In the genomic region with DNA sequence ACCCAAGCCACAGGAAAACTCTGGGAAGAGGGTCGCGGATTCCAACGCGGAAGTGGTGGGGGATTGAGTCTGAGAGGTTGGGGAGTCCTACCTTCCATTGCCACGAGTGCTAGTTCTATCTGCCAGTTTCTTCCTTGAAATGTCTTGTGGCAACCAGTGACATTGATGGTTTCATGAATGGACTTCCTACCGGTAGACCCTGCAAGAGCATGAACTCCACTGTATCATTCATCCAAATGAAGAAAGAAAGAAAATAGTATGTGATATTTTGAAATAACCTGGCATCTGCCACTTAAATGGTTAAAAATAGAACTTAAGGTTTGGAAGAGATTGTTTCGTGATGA, we compare ENCODE assay signal across 8 cellular contexts. TPM values are rescaled to one million over a fixed set of nuclear protein-coding genes. Genes with fewer than 3 reads are reported as not detected.
DNase-seq lines count a peak whose midpoint lies in the region; ATAC-seq, FAIRE-seq and TF ChIP-seq lines count a peak whose summit lies in the region.

No MANE protein-coding gene starts in this region.

- peaks cover 0 to 10% (median 4%) of the 10 kb centered on the region in 4 donors for H3K4me1 ChIP-seq in right lobe of liver
- H3K4me1 ChIP-seq in vagina, result peaks cover 22% of the 10 kb centered on the region

- DNase-seq in GM12891 (ENCODE audit: insufficient read length, low spot score) (peak; percentile 16), MCF 10A (ENCODE audit: unreplicated experiment) (peak; percentile 24), right lobe of liver (no peak), vagina (ENCODE audit: extremely low spot score in 2 of 2) (no peak), occipital lobe (lab: John Stamatoyannopoulos, UW) (no peak)
- no peak for DNase-seq in activated CD4-positive, alpha-beta T cell treated with anti-CD3 and anti-CD28 coated beads for 4 hours

- intact Hi-C loops in MCF 10A (cut with micrococcal nuclease), result loop anchor here (5.0 to 10.0 kb wide), 3 partner anchors 112 to 572 kb away; partner anchors contain the start of gene POU4F2
- intact Hi-C loops in right lobe of liver (cut with DNase I), result no loop called here
- intact Hi-C loops in vagina (cut with DNase I), result no loop called here

- H3K27me3 ChIP-seq in right lobe of liver, result no peaks in the 10 kb centered on the region
- no peaks in the 10 kb centered on the region for H3K27me3 ChIP-seq in vagina

- no peaks in the 10 kb centered on the region for H3K36me3 ChIP-seq in KOPT-K1 (ENCODE audit: insufficient read depth, low read length)
- H3K36me3 ChIP-seq in right lobe of liver, result no peaks in the 10 kb centered on the region
- no peaks in the 10 kb centered on the region for H3K36me3 ChIP-seq in vagina

- no peaks in the 10 kb centered on the region for H3K9me3 Mint-ChIP-seq in MCF 10A (ENCODE audit: unreplicated experiment)

- TF ChIP-seq CTCF in MCF 10A (IDR thresholded peaks at IDR 0.05; ENCODE audit: unreplicated experiment), result no peak
- TF ChIP-seq CTCF in right lobe of liver (IDR thresholded peaks at IDR 0.05), result no peak
- no peak for TF ChIP-seq CTCF in vagina (IDR thresholded peaks at IDR 0.05)

- WGBS in right lobe of liver (ENCODE audit: insufficient coverage, low coverage, low lambda C conversion rate, missing lambda C conversion rate), result under 1% methylated on average over 7 of the region's 7 CpGs

- TF ChIP-seq POLR2A in GM12891 (IDR thresholded peaks at IDR 0.05; ENCODE audit: low read depth, low read length) (no peak), right lobe of liver (IDR thresholded peaks at IDR 0.05) (no peak), vagina (IDR thresholded peaks at IDR 0.05) (no peak)

- no TSS peak for BruUV-seq in MCF 10A (replicated peaks; lab: Mats Ljungman, UMichigan)

- ATAC-seq in GM21825 (IDR thresholded peaks at IDR 0.05; ENCODE audit: unreplicated experiment), result peak; percentile 10
- peak in 3 of 4 donors; percentile 6 to 12 (median 7) for ATAC-seq in right lobe of liver

- H3K27ac Mint-ChIP-seq in MCF 10A (ENCODE audit: low read depth, unreplicated experiment), result no peak overlapping the region

- no peaks in the 10 kb centered on the region for H3K9me3 ChIP-seq in KOPT-K1 (ENCODE audit: insufficient read depth, low read length, poor library complexity, severe bottlenecking)
- no peaks in the 10 kb centered on the region for H3K9me3 ChIP-seq in right lobe of liver
- no peaks in the 10 kb centered on the region for H3K9me3 ChIP-seq in vagina

- no peaks in the 10 kb centered on the region for H3K27me3 Mint-ChIP-seq in MCF 10A (ENCODE audit: insufficient read depth, unreplicated experiment)

- H3K4me3 ChIP-seq in right lobe of liver (peak overlapping the region; percentile 68 to 88 (median 82)), vagina (peak overlapping the region; percentile 72 to 73)

- H3K36me3 Mint-ChIP-seq in MCF 10A (ENCODE audit: insufficient read depth, unreplicated experiment), result no peaks in the 10 kb centered on the region

- peak overlapping the region; percentile 76 for H3K27ac ChIP-seq in KOPT-K1 (ENCODE audit: low read depth, low read length, poor library complexity, severe bottlenecking)
- peak overlapping the region in 2 of 3 donors; percentile 83 to 89 for H3K27ac ChIP-seq in right lobe of liver
- peak overlapping the region; percentile 77 for H3K27ac ChIP-seq in vagina

- no peak for FAIRE-seq in GM12891 (lab: Jason Lieb, UNC)

- POLR2A ChIA-PET in MCF 10A (lab: Yijun Ruan, JAX), result interaction anchor here (0.6 to 3.2 kb wide), 9 partner anchors 10 to 581 kb away, joined by 3 to 10 read pairs (median 3); no protein-coding TSS in a partner anchor

- CTCF ChIA-PET in MCF 10A (lab: Yijun Ruan, JAX), result interaction anchor here (0.5 to 3.1 kb wide), 3 partner anchors 22 to 708 kb away, joined by 4 to 15 read pairs (median 4); no protein-coding TSS in a partner anchor

- H3K4me3 Mint-ChIP-seq in MCF 10A (ENCODE audit: unreplicated experiment), result no peak overlapping the region

- peaks cover 22% of the 10 kb centered on the region for H3K4me1 Mint-ChIP-seq in MCF 10A (ENCODE audit: insufficient read depth, unreplicated experiment)

TF ChIP-seq in GM12891, 5 proteins besides CTCF, POLR2A, EP300 and RAD21:
- TF ChIP-seq POU2F2 (IDR thresholded peaks at IDR 0.05; ENCODE audit: low read depth, low read length) (no peak), POLR2AphosphoS5 (IDR thresholded peaks at IDR 0.05; ENCODE audit: low read depth, low read length) (no peak), SPI1 (IDR thresholded peaks at IDR 0.05; ENCODE audit: low read depth, low read length) (no peak), PAX5 (IDR thresholded peaks at IDR 0.05; ENCODE audit: insufficient read depth, low read length, severe bottlenecking) (no peak), TAF1 (IDR thresholded peaks at IDR 0.05; ENCODE audit: low read depth, low read length) (no peak)

RNA-seq across cellular contexts. Expression of gene SLC10A7, which starts 1.1 kb away (rescaled TPM):
- polyA plus RNA-seq in GM12891 (2012; ENCODE audit: low read depth, missing spikeins), result 5.0 TPM
- 23.0 and 27.4 TPM in 2 replicates for total RNA-seq in MCF 10A (2022)
- total RNA-seq in right lobe of liver, result 10 to 100 TPM in 3 of 6 experiments, 1 to 10 TPM in 3; 6.3 to 13.5 (median 9.5) TPM
- 14.2 TPM for total RNA-seq in vagina
- 18.4 TPM for total RNA-seq in occipital lobe

Comparison
In these comparisons a context has a peak if more than half of its experiments do, and no peak if none do; other contexts are left out.
1. DNase-seq: peak in GM12891 (single experiment) and MCF 10A (single experiment); none in right lobe of liver (0 of 3), vagina (0 of 2), occipital lobe (single experiment) and activated CD4-positive, alpha-beta T cell treated with anti-CD3 and anti-CD28 coated beads for 4 hours (0 of 2).
2. Peak in every context shown above with its lines, with median percentiles within 50 percentile points of each other: H3K27ac ChIP-seq.